In the genomic region with DNA sequence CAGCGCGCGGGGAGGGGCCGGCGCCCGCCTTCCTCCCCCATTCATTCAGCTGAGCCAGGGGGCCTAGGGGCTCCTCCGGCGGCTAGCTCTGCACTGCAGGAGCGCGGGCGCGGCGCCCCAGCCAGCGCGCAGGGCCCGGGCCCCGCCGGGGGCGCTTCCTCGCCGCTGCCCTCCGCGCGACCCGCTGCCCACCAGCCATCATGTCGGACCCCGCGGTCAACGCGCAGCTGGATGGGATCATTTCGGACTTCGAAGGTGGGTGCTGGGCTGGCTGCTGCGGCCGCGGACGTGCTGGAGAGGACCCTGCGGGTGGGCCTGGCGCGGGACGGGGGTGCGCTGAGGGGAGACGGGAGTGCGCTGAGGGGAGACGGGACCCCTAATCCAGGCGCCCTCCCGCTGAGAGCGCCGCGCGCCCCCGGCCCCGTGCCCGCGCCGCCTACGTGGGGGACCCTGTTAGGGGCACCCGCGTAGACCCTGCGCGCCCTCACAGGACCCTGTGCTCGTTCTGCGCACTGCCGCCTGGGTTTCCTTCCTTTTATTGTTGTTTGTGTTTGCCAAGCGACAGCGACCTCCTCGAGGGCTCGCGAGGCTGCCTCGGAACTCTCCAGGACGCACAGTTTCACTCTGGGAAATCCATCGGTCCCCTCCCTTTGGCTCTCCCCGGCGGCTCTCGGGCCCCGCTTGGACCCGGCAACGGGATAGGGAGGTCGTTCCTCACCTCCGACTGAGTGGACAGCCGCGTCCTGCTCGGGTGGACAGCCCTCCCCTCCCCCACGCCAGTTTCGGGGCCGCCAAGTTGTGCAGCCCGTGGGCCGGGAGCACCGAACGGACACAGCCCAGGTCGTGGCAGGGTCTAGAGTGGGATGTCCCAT, we compare ENCODE assay signal across 8 cellular contexts.
DNase-seq lines count a peak whose midpoint lies in the region; ATAC-seq and TF ChIP-seq lines count a peak whose summit lies in the region.

No MANE protein-coding gene starts in this region.

- dilution Hi-C loops in mammary epithelial cell (cut with HindIII; ENCODE audit: low sequenced_read_pairs), result no loop called here

- peak overlapping the region; percentile 96 for H3K9ac ChIP-seq in NT2/D1 (ENCODE audit: insufficient read length, low read depth)
- H3K9ac ChIP-seq in mammary epithelial cell (ENCODE audit: insufficient read depth, low read length), result no peak overlapping the region

- peak; percentile 3 for ATAC-seq in left lung
- no peak for ATAC-seq in GM21526 (IDR thresholded peaks at IDR 0.05; ENCODE audit: low FRiP score, unreplicated experiment)

- no peak overlapping the region for H3K27ac Mint-ChIP-seq in MCF 10A (ENCODE audit: low read depth, unreplicated experiment)

- in situ Hi-C loops in mammary epithelial cell (cut with MboI; ENCODE audit: low sequenced_read_pairs in 2 of 2), result no loop called here

- CTCF ChIA-PET in MCF 10A (lab: Yijun Ruan, JAX) (interaction anchor here (0.6 kb wide), 1 partner anchor 64 kb away, joined by 3 read pairs; no protein-coding TSS in a partner anchor), mammary epithelial cell (lab: Charles Lee; ENCODE audit: low non-redundant PET) (no interaction called here)

- H3K4me3 ChIP-seq in breast epithelium, result peak overlapping the region; percentile 79 to 92 (median 87)
- peak overlapping the region; percentile 98 for H3K4me3 ChIP-seq in NT2/D1 (ENCODE audit: insufficient read length, low read depth)
- H3K4me3 ChIP-seq in mammary epithelial cell (replicated peaks in 1 of 3; ENCODE audit: insufficient read depth in 1 of 3, low read depth in 2 of 3, low read length in 3 of 3), result peak overlapping the region in 2 of 3 experiments; percentile 33 to 41
- peak overlapping the region; percentile 61 to 72 for H3K4me3 ChIP-seq in left lung
- peak overlapping the region; percentile 86 for H3K4me3 ChIP-seq in suprapubic skin

- TF ChIP-seq CTCF in breast epithelium (IDR thresholded peaks at IDR 0.05) (no peak), MCF 10A (IDR thresholded peaks at IDR 0.05; ENCODE audit: unreplicated experiment) (no peak), mammary epithelial cell (conservative IDR thresholded peaks at IDR 0.05 in 1 of 2, IDR thresholded peaks at IDR 0.05 in 1 of 2; ENCODE audit: extremely low read depth in 1 of 2, insufficient read depth in 1 of 2, low read depth in 1 of 2, low read length in 2 of 2) (no peak), left lung (IDR thresholded peaks at IDR 0.05) (peak in 1 of 2 donors; percentile 0), suprapubic skin (IDR thresholded peaks at IDR 0.05) (no peak)

- peak overlapping the region; percentile 75 for H3K4me2 ChIP-seq in mammary epithelial cell (ENCODE audit: insufficient read depth, low read depth, low read length)

- no peak overlapping the region for H3K4me3 Mint-ChIP-seq in MCF 10A (ENCODE audit: unreplicated experiment)

- H3K36me3 ChIP-seq in breast epithelium (no peaks in the 10 kb centered on the region), NT2/D1 (ENCODE audit: insufficient read depth, insufficient read length, low read length) (peaks cover 5% of the 10 kb centered on the region), mammary epithelial cell (ENCODE audit: insufficient read depth, low read length) (no peaks in the 10 kb centered on the region), left lung (no peaks in the 10 kb centered on the region), suprapubic skin (no peaks in the 10 kb centered on the region)

- no peak for TF ChIP-seq POLR2A in breast epithelium (IDR thresholded peaks at IDR 0.05)
- no peak for TF ChIP-seq POLR2A in suprapubic skin (IDR thresholded peaks at IDR 0.05)

- DNase-seq in breast epithelium (ENCODE audit: low spot score in 2 of 2), result no peak
- no peak for DNase-seq in MCF 10A (ENCODE audit: unreplicated experiment)
- no peak for DNase-seq in NT2/D1 (ENCODE audit: low read depth, low spot score)
- DNase-seq in mammary epithelial cell, result no peak
- no peak for DNase-seq in left lung
- DNase-seq in suprapubic skin (ENCODE audit: low spot score in 2 of 2), result no peak
- no peak for DNase-seq in DMS153 (lab: John Stamatoyannopoulos, UW)

- H3K36me3 Mint-ChIP-seq in MCF 10A (ENCODE audit: insufficient read depth, unreplicated experiment), result peaks cover 19% of the 10 kb centered on the region

- H3K27me3 ChIP-seq in breast epithelium (no peaks in the 10 kb centered on the region), NT2/D1 (ENCODE audit: insufficient read depth, insufficient read length) (no peaks in the 10 kb centered on the region), mammary epithelial cell (ENCODE audit: insufficient read depth, low read length) (no peaks in the 10 kb centered on the region), left lung (peaks cover 0 to 4% of the 10 kb centered on the region in 2 donors), suprapubic skin (no peaks in the 10 kb centered on the region)

- peak overlapping the region; percentile 93 to 95 for H3K27ac ChIP-seq in breast epithelium
- no peak overlapping the region for H3K27ac ChIP-seq in mammary epithelial cell (ENCODE audit: insufficient read depth, low read depth, low read length)
- H3K27ac ChIP-seq in left lung, result peak overlapping the region; percentile 87 to 92
- peak overlapping the region; percentile 97 for H3K27ac ChIP-seq in suprapubic skin

- BruUV-seq in MCF 10A (replicated peaks; lab: Mats Ljungman, UMichigan), result no TSS peak
- BruUV-seq in mammary epithelial cell (replicated peaks; lab: Mats Ljungman, UMichigan), result no TSS peak

- H3K4me1 ChIP-seq in breast epithelium, result peaks cover 52 to 57% of the 10 kb centered on the region in 2 donors
- peaks cover 55% of the 10 kb centered on the region for H3K4me1 ChIP-seq in NT2/D1 (ENCODE audit: insufficient read depth, insufficient read length)
- peaks cover 65% of the 10 kb centered on the region for H3K4me1 ChIP-seq in mammary epithelial cell (ENCODE audit: insufficient read depth, low read length)
- peaks cover 63 to 91% of the 10 kb centered on the region in 2 donors for H3K4me1 ChIP-seq in left lung
- H3K4me1 ChIP-seq in suprapubic skin, result peaks cover 88% of the 10 kb centered on the region

- H3K4me1 Mint-ChIP-seq in MCF 10A (ENCODE audit: insufficient read depth, unreplicated experiment), result peaks cover 31% of the 10 kb centered on the region

- POLR2A ChIA-PET in MCF 10A (lab: Yijun Ruan, JAX), result no interaction called here

- H3K9me3 Mint-ChIP-seq in MCF 10A (ENCODE audit: unreplicated experiment), result no peaks in the 10 kb centered on the region

- peaks cover 33% of the 10 kb centered on the region for H4K20me1 ChIP-seq in mammary epithelial cell (ENCODE audit: insufficient read depth, low read length)

- peaks cover 99% of the 10 kb centered on the region for H3K79me2 ChIP-seq in mammary epithelial cell (ENCODE audit: insufficient read depth, low read length)

- H3K27me3 Mint-ChIP-seq in MCF 10A (ENCODE audit: insufficient read depth, unreplicated experiment), result no peaks in the 10 kb centered on the region

- WGBS in mammary epithelial cell (ENCODE audit: low coverage, missing lambda C conversion rate), result 28% methylated on average over 19 of the region's 90 CpGs
- 10% methylated on average over 59 of the region's 90 CpGs for WGBS in suprapubic skin

- intact Hi-C loops in breast epithelium (cut with DNase I; ENCODE audit: low total_unique reads), result loop anchor here (2.0 kb wide), 1 partner anchor 43 kb away; no protein-coding TSS in a partner anchor
- intact Hi-C loops in MCF 10A (cut with micrococcal nuclease), result no loop called here
- intact Hi-C loops in mammary epithelial cell (cut with micrococcal nuclease), result no loop called here
- intact Hi-C loops in left lung (cut with DNase I), result no loop called here

- no peaks in the 10 kb centered on the region for H3K9me3 ChIP-seq in breast epithelium
- no peaks in the 10 kb centered on the region for H3K9me3 ChIP-seq in NT2/D1 (ENCODE audit: insufficient read depth, low read length)
- H3K9me3 ChIP-seq in mammary epithelial cell (replicated peaks; ENCODE audit: insufficient read depth, low read length), result no peaks in the 10 kb centered on the region
- no peaks in the 10 kb centered on the region for H3K9me3 ChIP-seq in left lung
- no peaks in the 10 kb centered on the region for H3K9me3 ChIP-seq in suprapubic skin

- no peak for TF ChIP-seq EP300 in suprapubic skin (IDR thresholded peaks at IDR 0.05)

- H2AFZ ChIP-seq in mammary epithelial cell (ENCODE audit: low read depth, low read length), result no peak overlapping the region

Comparison
In these comparisons a context has a peak if more than half of its experiments do, and no peak if none do; other contexts are left out.
1. H3K4me3 ChIP-seq: peak in every context shown above with its lines; median percentile 98 in NT2/D1; 87 in breast epithelium; 86 in suprapubic skin; 66 in left lung; 37 in mammary epithelial cell.